In the genomic region with DNA sequence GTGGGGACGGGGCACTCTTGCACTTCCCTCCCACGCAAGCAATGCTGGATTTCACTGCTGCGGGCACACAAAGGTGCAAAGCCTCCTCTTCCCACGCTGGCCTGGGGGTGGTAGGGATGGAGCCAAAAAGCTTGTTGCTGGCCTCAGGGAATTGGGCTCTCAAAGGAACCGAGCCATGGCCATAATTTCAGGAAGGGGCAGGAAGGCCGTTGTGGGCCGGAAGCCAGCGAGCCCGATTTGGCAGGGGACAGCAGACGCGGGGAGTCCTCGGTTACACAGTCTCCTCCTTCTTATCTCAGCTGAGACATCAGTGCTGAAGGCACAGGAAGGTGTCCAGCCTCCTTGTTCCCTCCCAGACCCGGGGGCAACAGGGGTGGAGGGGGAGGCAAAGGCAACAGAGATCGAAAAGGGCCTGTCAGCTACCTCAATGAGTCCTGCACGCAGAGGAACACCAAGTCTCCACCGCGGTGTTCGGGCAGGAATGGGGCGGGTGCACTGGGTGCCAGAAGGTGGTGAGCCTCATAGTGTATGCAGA, we compare ENCODE assay signal across 9 cellular contexts. TPM values are rescaled to one million over a fixed set of nuclear protein-coding genes. Genes with fewer than 3 reads are reported as not detected.
DNase-seq lines count a peak whose midpoint lies in the region; ATAC-seq and TF ChIP-seq lines count a peak whose summit lies in the region.
"Had no signal": no experiment of that assay in that cellular context is flagged by ENCODE, and none has a peak within 500 bp of the region (broad histone marks: within the 10 kb centered on the region; RNA-seq: fewer than 3 reads in every experiment).

No MANE protein-coding gene starts in this region.

- H3K27me3 Mint-ChIP-seq in activated B cell treated with CpG ODN at 0.5 μM for 24 hours, result no peaks in the 10 kb centered on the region

- CTCF ChIA-PET in activated B cell treated with CpG ODN at 0.5 μM for 24 hours (lab: Charles Lee), result interaction anchor here (1.2 to 7.5 kb wide), 7 partner anchors 29 to 226 kb away, joined by 3 to 125 read pairs (median 8); a partner anchor contains a TSS

- no peak overlapping the region for H2AFZ ChIP-seq in neuronal stem cell (ENCODE audit: low read length)

- peak overlapping the region; percentile 84 for H4K8ac ChIP-seq in neuronal stem cell (ENCODE audit: low read depth, low read length)

- H3K23ac ChIP-seq in neuronal stem cell (ENCODE audit: low read depth, low read length, poor library complexity), result peak overlapping the region; percentile 29

- peak overlapping the region; percentile 81 for H2BK12ac ChIP-seq in neuronal stem cell (ENCODE audit: low read length)

- no peak overlapping the region for H2BK5ac ChIP-seq in neuronal stem cell (ENCODE audit: low read length)

- H3K4ac ChIP-seq in neuronal stem cell (ENCODE audit: low read length), result no peak overlapping the region

- intact Hi-C loops in activated B cell treated with CpG ODN at 0.5 μM for 24 hours (cut with micrococcal nuclease), result loop anchor here (1.0 to 2.0 kb wide), 3 partner anchors 27 to 143 kb away; a partner anchor contains a TSS

- TF ChIP-seq CTCF in activated B cell treated with CpG ODN at 0.5 μM for 24 hours (IDR thresholded peaks at IDR 0.05), result no peak

- peak overlapping the region; percentile 39 for H4K91ac ChIP-seq in neuronal stem cell (ENCODE audit: low read depth, low read length, poor library complexity)

- peak overlapping the region in 10 of 11 experiments; percentile 49 to 79 (median 69); a peak in 14 of 22 replicates for H3K9ac ChIP-seq in BLaER1 treated with 17β-estradiol and CSF1 and Interleukin-3, amounts not matched to agents 10 nM and 100 nM
- no peak overlapping the region for H3K9ac ChIP-seq in neuronal stem cell (ENCODE audit: low read depth, low read length, poor library complexity)

- DNase-seq in activated B cell treated with CpG ODN at 0.5 μM for 24 hours (peak; percentile 20), neuronal stem cell (ENCODE audit: low spot score) (no peak), inferior parietal cortex (ENCODE audit: extremely low spot score) (no peak), DMS 273 treated with DMSO at 0.1 percent for 48 hours (lab: John Stamatoyannopoulos, UW) (no peak)
- DNase-seq: PC-3 had no signal

- no peaks in the 10 kb centered on the region for H3K36me3 Mint-ChIP-seq in activated B cell treated with CpG ODN at 0.5 μM for 24 hours (ENCODE audit: low read depth)

- H3K4me2 ChIP-seq in BLaER1 treated with 17β-estradiol and CSF1 and Interleukin-3, amounts not matched to agents 10 nM and 100 nM, result peak overlapping the region; percentile 64 to 96 (median 87)
- no peak overlapping the region for H3K4me2 ChIP-seq in neuronal stem cell (ENCODE audit: insufficient read depth, low read length, poor library complexity, severe bottlenecking)

- peaks cover 20 to 29% (median 25%) of the 10 kb centered on the region in 10 experiments for H3K4me1 ChIP-seq in BLaER1 treated with 17β-estradiol and CSF1 and Interleukin-3, amounts not matched to agents 10 nM and 100 nM
- peaks cover 0 to 12% of the 10 kb centered on the region in 2 donors for H3K4me1 ChIP-seq in neuronal stem cell (ENCODE audit: control insufficient read depth in 2 of 2, insufficient read depth in 1 of 2, low read depth in 1 of 2, low read length in 2 of 2)

- H3K27ac ChIP-seq in BLaER1 treated with 17β-estradiol and CSF1 and Interleukin-3, amounts not matched to agents 10 nM and 100 nM, result peak overlapping the region in 8 of 11 experiments; percentile 51 to 81 (median 63); a peak in 11 of 22 replicates
- H3K27ac ChIP-seq in neuronal stem cell (replicated peaks; ENCODE audit: low read length), result no peak overlapping the region

- peak overlapping the region; percentile 38 to 68 (median 54); a peak in 18 of 20 replicates for H3K4me3 ChIP-seq in BLaER1 treated with 17β-estradiol and CSF1 and Interleukin-3, amounts not matched to agents 10 nM and 100 nM
- no peak overlapping the region for H3K4me3 ChIP-seq in neuronal stem cell (ENCODE audit: low read length in 2 of 2)

- POLR2A ChIA-PET in activated B cell treated with CpG ODN at 0.5 μM for 24 hours (lab: Charles Lee), result interaction anchor here (0.9 to 2.2 kb wide), 5 partner anchors 59 to 225 kb away, joined by 3 to 15 read pairs (median 9); a partner anchor contains a TSS

- H3K18ac ChIP-seq in neuronal stem cell (ENCODE audit: low read length), result peak overlapping the region; percentile 72

- H3K4me3 Mint-ChIP-seq in activated B cell treated with CpG ODN at 0.5 μM for 24 hours, result peak overlapping the region; percentile 87

- H3K79me1 ChIP-seq in neuronal stem cell (ENCODE audit: low read depth, low read length), result no peaks in the 10 kb centered on the region

- peaks cover 11% of the 10 kb centered on the region for H3K9me3 Mint-ChIP-seq in activated B cell treated with CpG ODN at 0.5 μM for 24 hours

- no peaks in the 10 kb centered on the region for H3K27me3 ChIP-seq in BLaER1 treated with 17β-estradiol and CSF1 and Interleukin-3, amounts not matched to agents 10 nM and 100 nM
- H3K27me3 ChIP-seq in neuronal stem cell (ENCODE audit: control insufficient read depth in 3 of 3, insufficient read depth in 3 of 3, low read depth in 1 of 3, low read length in 3 of 3), result peaks cover 0 to 20% (median 16%) of the 10 kb centered on the region in 3 experiments

- no peak overlapping the region for H2BK120ac ChIP-seq in neuronal stem cell (ENCODE audit: low read depth, low read length)

- H4K20me1 ChIP-seq in BLaER1 treated with 17β-estradiol and CSF1 and Interleukin-3, amounts not matched to agents 10 nM and 100 nM, result no peaks in the 10 kb centered on the region

- no peak overlapping the region for H3K27ac Mint-ChIP-seq in activated B cell treated with CpG ODN at 0.5 μM for 24 hours

- peak overlapping the region; percentile 11 for H2BK15ac ChIP-seq in neuronal stem cell (ENCODE audit: low read length)

- no CpG with 5 or more reads among the region's 19 CpGs for WGBS in neuronal stem cell (ENCODE audit: extremely low coverage in 2 of 2, insufficient read length in 2 of 2, insufficient replicate concordance in 1 of 2), 2 donors

- peaks cover 6 to 11% (median 7%) of the 10 kb centered on the region in 11 experiments; a peak in 20 of 22 replicates for H3K9me3 ChIP-seq in BLaER1 treated with 17β-estradiol and CSF1 and Interleukin-3, amounts not matched to agents 10 nM and 100 nM (replicated peaks in 1 of 11)
- no peaks in the 10 kb centered on the region for H3K9me3 ChIP-seq in neuronal stem cell (replicated peaks in 1 of 2; ENCODE audit: control insufficient read depth in 2 of 2, insufficient read depth in 1 of 2, low read depth in 1 of 2, low read length in 2 of 2)

- ATAC-seq in activated B cell treated with CpG ODN at 0.5 μM for 24 hours (ENCODE audit: low read depth), result no peak
- peak; percentile 30 for ATAC-seq in esophagus mucosa
- ATAC-seq in GM18517 (IDR thresholded peaks at IDR 0.05; ENCODE audit: unreplicated experiment), result no peak
- ATAC-seq in GM19324 (IDR thresholded peaks at IDR 0.05; ENCODE audit: low FRiP score, unreplicated experiment), result no peak
- ATAC-seq: PC-3 had no signal

- H3K36me3 ChIP-seq in BLaER1 treated with 17β-estradiol and CSF1 and Interleukin-3, amounts not matched to agents 10 nM and 100 nM, result no peaks in the 10 kb centered on the region
- H3K36me3 ChIP-seq in neuronal stem cell (replicated peaks in 1 of 2; ENCODE audit: control insufficient read depth in 2 of 2, insufficient read depth in 2 of 2, low read length in 2 of 2), result no peaks in the 10 kb centered on the region

- H3K4me1 Mint-ChIP-seq in activated B cell treated with CpG ODN at 0.5 μM for 24 hours, result peaks cover 18% of the 10 kb centered on the region

- peak overlapping the region; percentile 54 for H2AK5ac ChIP-seq in neuronal stem cell (ENCODE audit: low read depth, low read length)

- H3K14ac ChIP-seq in neuronal stem cell (ENCODE audit: low read length), result no peak overlapping the region

RNA-seq across cellular contexts. Expression of a gene that starts 59.5 kb away (rescaled TPM):
- total RNA-seq in activated B cell treated with CpG ODN at 0.5 μM for 24 hours (19.2 and 22.4 TPM in 2 replicates), esophagus mucosa (6.6 TPM)
- polyA plus RNA-seq in neuronal stem cell (2013, experiment 1 of 2), result 0.07 TPM
- polyA plus RNA-seq in neuronal stem cell (2013, experiment 2 of 2), result 0.08 TPM

Comparison
In these comparisons a context has a peak if more than half of its experiments do, and no peak if none do; other contexts are left out.
1. H3K4me3 ChIP-seq: peak in BLaER1 treated with 17β-estradiol and CSF1 and Interleukin-3, amounts not matched to agents 10 nM and 100 nM (10 of 10); none in neuronal stem cell (0 of 2).